Comparison of ENCODE assay signal across 1 cellular context in genomic region chr1:171740356-171740863, GRCh38.
TF ChIP-seq lines count a peak whose summit lies in the region.

No MANE protein-coding gene starts in this region.

TF ChIP-seq in K562, 482 proteins besides CTCF, POLR2A, EP300 and RAD21:
- TF ChIP-seq C11orf30 (IDR thresholded peaks at IDR 0.05; ENCODE audit: low read depth) (peak; percentile 70; the same call in 1 of the 2 replicates), SRF (CRISPR knock-in tag; IDR thresholded peaks at IDR 0.05) (no peak), MAFG (tag; conservative IDR thresholded peaks at IDR 0.05) (peak; percentile 23; the same call in 1 of the 2 replicates), MAFF (IDR thresholded peaks at IDR 0.05; ENCODE audit: low read length) (peak; percentile 58), NEUROD1 (IDR thresholded peaks at IDR 0.05; ENCODE audit: borderline replicate concordance, low read depth, low read length, partially characterized antibody) (no peak), ZNF316 (IDR thresholded peaks at IDR 0.05) (peak; percentile 84), MAFK (IDR thresholded peaks at IDR 0.05; ENCODE audit: low read length) (peak; percentile 44; the same call in 1 of the 2 replicates)
